34 cellular contexts compared by ENCODE assay signal in genomic region chr15:52301265-52301847, GRCh38.
"Had no signal": no experiment of that assay in that cellular context is flagged by ENCODE, and none has a peak within 500 bp of the region (broad histone marks: within the 10 kb centered on the region; RNA-seq: fewer than 3 reads in every experiment).

No MANE protein-coding gene starts in this region.

- DNase-seq: Karpas-422, Kasumi-1, MG63, MM.1S, MV-4-11, NCI-H1048, NCI-H1092, NCI-H1092 treated with DMSO at 0.1 percent for 48 hours, NCI-H1105, NCI-H1105 treated with DMSO at 0.1 percent for 48 hours, NCI-H1417, NCI-H1417 treated with DMSO at 0.1 percent for 48 hours, NCI-H1436, NCI-H1436 treated with DMSO at 0.1 percent for 48 hours, NCI-H146, NCI-H1694, NCI-H1694 treated with DMSO at 0.1 percent for 48 hours, NCI-H187, NCI-H187 treated with DMSO at 0.1 percent for 48 hours, NCI-H1930, NCI-H2029, NCI-H2029 treated with DMSO at 0.1 percent for 48 hours, NCI-H2081, NCI-H2081 treated with DMSO at 0.1 percent for 48 hours, NCI-H2107, NCI-H2171, NCI-H2171 treated with DMSO at 0.1 percent for 48 hours, NCI-H2227 treated with DMSO at 0.1 percent for 48 hours, NCI-H226, NCI-H345, NCI-H446, NCI-H446 treated with DMSO at 0.1 percent for 48 hours, NCI-H510A, NCI-H510A treated with DMSO at 0.1 percent for 48 hours had no signal

- H3K9me3 ChIP-seq: MG63 had no signal

- H3K4me3 ChIP-seq: MG63 had no signal

- H3K27me3 ChIP-seq: MG63 had no signal

- H3K36me3 ChIP-seq: MG63 had no signal
